Comparison of ENCODE assay signal across 20 cellular contexts in genomic region chr2:67046568-67046967, GRCh38.
A peak's percentile ranks its signal among the peaks of the same experiment; 100 is the strongest.
DNase-seq lines count a peak whose midpoint lies in the region; ATAC-seq and TF ChIP-seq lines count a peak whose summit lies in the region.
"Had no signal": no experiment of that assay in that cellular context is flagged by ENCODE, and none has a peak within 500 bp of the region (broad histone marks: within the 10 kb centered on the region; RNA-seq: fewer than 3 reads in every experiment).

No MANE protein-coding gene starts in this region.

- TF ChIP-seq CTCF in HEK293 (tag by site-specific recombination; IDR thresholded peaks at IDR 0.05): no peak
- no peak for TF ChIP-seq CTCF in RWPE2 (IDR thresholded peaks at IDR 0.05; ENCODE audit: poor library complexity, severe bottlenecking)
- no peak for TF ChIP-seq CTCF in hepatocyte (IDR thresholded peaks at IDR 0.05; ENCODE audit: poor library complexity)

- H3K36me3 ChIP-seq in HEK293 (ENCODE audit: control insufficient read depth in 2 of 2, insufficient read depth in 1 of 2, low read length in 2 of 2) (no peaks in the 10 kb centered on the region), RWPE2 (ENCODE audit: low read depth) (no peaks in the 10 kb centered on the region), hepatocyte (replicated peaks; ENCODE audit: insufficient read depth, low read depth) (no peaks in the 10 kb centered on the region)
- H3K36me3 ChIP-seq: HAP-1 had no signal

- H3K4me1 ChIP-seq in HEK293 (ENCODE audit: control insufficient read depth, insufficient read depth, low read length) (peaks cover 2% of the 10 kb centered on the region), RWPE2 (ENCODE audit: insufficient read depth, poor library complexity, severe bottlenecking) (peaks cover 8% of the 10 kb centered on the region), hepatocyte (ENCODE audit: insufficient read depth) (peaks cover 7% of the 10 kb centered on the region)
- H3K4me1 ChIP-seq: HAP-1 had no signal

- POLR2A ChIA-PET in HEK293 (lab: Yijun Ruan, JAX): no interaction called here

- CTCF ChIA-PET in HEK293 (lab: Yijun Ruan, JAX): no interaction called here

- H3K9me2 ChIP-seq in hepatocyte (replicated peaks; ENCODE audit: insufficient read depth): no peaks in the 10 kb centered on the region

- 89% methylated on average over 1 of the region's 1 CpG for WGBS in hepatocyte (ENCODE audit: low lambda C conversion rate, missing lambda C conversion rate)

- H3K4me2 ChIP-seq in hepatocyte: no peak overlapping the region
- H3K4me2 ChIP-seq: KMS-11 had no signal

- no peak overlapping the region for H3K27ac ChIP-seq in HEK293 (ENCODE audit: extremely low read depth, low read depth, low read length)
- H3K27ac ChIP-seq in RWPE2 (ENCODE audit: poor library complexity, severe bottlenecking): no peak overlapping the region
- H3K27ac ChIP-seq in hepatocyte: peak overlapping the region; percentile 61
- H3K27ac ChIP-seq: KMS-11 had no signal

- no peak for TF ChIP-seq POLR2A in GM18505 (IDR thresholded peaks at IDR 0.05; ENCODE audit: borderline replicate concordance, extremely low read depth, insufficient read depth, insufficient read length)

- DNase-seq in A172 (ENCODE audit: low spot score): peak; percentile 44
- no peak for DNase-seq in RWPE2 (ENCODE audit: low spot score)
- DNase-seq in hepatocyte (ENCODE audit: low spot score): peak; percentile 30
- DNase-seq in NCI-H128 (lab: John Stamatoyannopoulos, UW; ENCODE audit: unreplicated experiment): no peak
- no peak for DNase-seq in T1000 (lab: John Stamatoyannopoulos, UW)
- DNase-seq in D341Med (ENCODE audit: low spot score): no peak
- DNase-seq: COR-L47, DMS79, MM.1S, NCI-H1105, NCI-H1694 treated with DMSO at 0.1 percent for 48 hours, NCI-H446 treated with DMSO at 0.1 percent for 48 hours, NCI-H774, Right ventricle myocardium superior had no signal

- H3K27me3 ChIP-seq in RWPE2 (ENCODE audit: insufficient read depth, poor library complexity, severe bottlenecking) (no peaks in the 10 kb centered on the region), hepatocyte (no peaks in the 10 kb centered on the region)

- H3K4me3 ChIP-seq in HEK293 (ENCODE audit: low read depth, low read length) (no peak overlapping the region), RWPE2 (ENCODE audit: severe bottlenecking) (no peak overlapping the region), hepatocyte (no peak overlapping the region)
- H3K4me3 ChIP-seq: HAP-1 had no signal

- no peaks in the 10 kb centered on the region for H3K9me3 ChIP-seq in HEK293 (ENCODE audit: control insufficient read depth, insufficient read depth, low read depth, low read length)
- no peaks in the 10 kb centered on the region for H3K9me3 ChIP-seq in RWPE2 (ENCODE audit: severe bottlenecking)
- no peaks in the 10 kb centered on the region for H3K9me3 ChIP-seq in hepatocyte (ENCODE audit: low read depth)
- H3K9me3 ChIP-seq: HAP-1 had no signal

- no peaks in the 10 kb centered on the region for H3K79me2 ChIP-seq in hepatocyte

- ATAC-seq in RWPE2 (ENCODE audit: low read depth): peak; percentile 77
- ATAC-seq in GM18505 (IDR thresholded peaks at IDR 0.05; ENCODE audit: unreplicated experiment): no peak
- ATAC-seq: Panc1, SK-N-SH treated with all-trans-retinoic acid at 6 μM for 48 hours had no signal

- no peak overlapping the region for H2AFZ ChIP-seq in hepatocyte

- no peaks in the 10 kb centered on the region for H4K20me1 ChIP-seq in hepatocyte (ENCODE audit: insufficient read depth, poor library complexity, severe bottlenecking)

TF ChIP-seq in HEK293, 187 proteins besides CTCF, POLR2A, EP300 and RAD21:
- TF ChIP-seq IKZF3 (tag by site-specific recombination; IDR thresholded peaks at IDR 0.05): no peak
- peak; percentile 27; the same call in 1 of the 2 replicates for TF ChIP-seq WT1 (tag by site-specific recombination; IDR thresholded peaks at IDR 0.05)
- peak; percentile 90 for TF ChIP-seq SCRT2 (tag by site-specific recombination; IDR thresholded peaks at IDR 0.05)

Comparison
In these comparisons a context has a peak if more than half of its experiments do, and no peak if none do; other contexts are left out.
1. DNase-seq: peak in A172 (single experiment) and hepatocyte (single experiment); none in RWPE2 (single experiment), NCI-H128 (single experiment), T1000 (single experiment) and D341Med (single experiment).